ENCODE assay signal across 24 cellular contexts in the genomic region with DNA sequence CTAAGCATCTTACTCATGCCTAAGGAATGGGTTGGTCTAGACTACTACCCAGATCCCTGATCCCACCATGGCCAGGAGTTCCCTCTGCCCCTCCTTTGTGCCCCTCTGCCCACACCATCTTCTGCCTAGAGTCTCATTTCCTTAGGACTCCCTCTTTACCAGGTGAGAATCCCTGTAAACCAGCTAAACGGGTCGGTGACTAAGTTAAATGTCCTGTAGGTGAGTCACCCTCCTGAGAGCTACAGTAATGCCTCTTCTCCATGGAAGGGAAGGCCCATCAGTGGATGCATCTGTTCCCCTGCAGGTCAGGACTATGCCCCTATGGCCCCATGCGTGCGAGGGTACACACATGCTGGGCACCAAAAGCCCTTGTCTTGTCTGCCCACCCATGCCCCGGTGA. TPM values are rescaled to one million over a fixed set of nuclear protein-coding genes. Genes with fewer than 3 reads are reported as not detected.
DNase-seq lines count a peak whose midpoint lies in the region; ATAC-seq and TF ChIP-seq lines count a peak whose summit lies in the region.
"Had no signal": no experiment of that assay in that cellular context is flagged by ENCODE, and none has a peak within 500 bp of the region (broad histone marks: within the 10 kb centered on the region; RNA-seq: fewer than 3 reads in every experiment).

No MANE protein-coding gene starts in this region.

- no TSS peak for BruUV-seq in Panc1 (replicated peaks; lab: Mats Ljungman, UMichigan)

- H3K27ac ChIP-seq in Panc1 (ENCODE audit: low read length): no peak overlapping the region
- no peak overlapping the region for H3K27ac ChIP-seq in thyroid gland
- H3K27ac ChIP-seq: 22Rv1, ascending aorta, neutrophil, SJSA1, tibial nerve had no signal

- POLR2A ChIA-PET in Panc1 (lab: Charles Lee): no interaction called here

- CTCF ChIA-PET in Panc1 (lab: Charles Lee): no interaction called here

- H3K36me3 ChIP-seq in Panc1 (ENCODE audit: control insufficient read depth, insufficient read depth, low read length): no peaks in the 10 kb centered on the region
- H3K36me3 ChIP-seq in thyroid gland: no peaks in the 10 kb centered on the region
- H3K36me3 ChIP-seq: ascending aorta, neutrophil, SJSA1, tibial nerve had no signal

- WGBS in thyroid gland, 2 donors: 54 to 69% methylated on average over 5 of the region's 5 CpGs

- H3K4me3 ChIP-seq in Panc1 (ENCODE audit: low read depth in 2 of 2, low read length in 2 of 2): no peak overlapping the region
- H3K4me3 ChIP-seq in thyroid gland (replicated peaks in 1 of 3): no peak overlapping the region
- H3K4me3 ChIP-seq: ascending aorta, SJSA1, tibial nerve had no signal

- in situ Hi-C loops in Panc1 (cut with HindIII; ENCODE audit: low pct_unique_long_range_greater_than_20kb, low sequenced_read_pairs): no loop called here

- H3K4me1 ChIP-seq in Panc1 (ENCODE audit: control insufficient read depth, insufficient read depth, low read length) (no peaks in the 10 kb centered on the region), thyroid gland (peaks cover 4 to 12% of the 10 kb centered on the region in 2 donors)
- H3K4me1 ChIP-seq: ascending aorta, Caco-2, tibial nerve had no signal

- ATAC-seq in Panc1 (peak; percentile 72), esophagus mucosa (peak; percentile 97), HG03469 (IDR thresholded peaks at IDR 0.05; ENCODE audit: unreplicated experiment) (no peak), HG03457 (IDR thresholded peaks at IDR 0.05; ENCODE audit: unreplicated experiment) (no peak)
- ATAC-seq: activated CD8-positive, alpha-beta memory T cell treated with anti-CD3 and anti-CD28 coated beads, Interleukin-2, amount 10 ng/mL, durations not matched to agents 7 days and 5 days; activated naive CD4-positive, alpha-beta T cell treated with anti-CD3 and anti-CD28 coated beads, Interleukin-2, amount 50 U/mL, for 72 hours had no signal

- TF ChIP-seq CTCF in Panc1 (IDR thresholded peaks at IDR 0.05): no peak
- TF ChIP-seq CTCF in thyroid gland (IDR thresholded peaks at IDR 0.05): no peak

- H3K9me3 ChIP-seq in Panc1 (ENCODE audit: control insufficient read depth, insufficient read depth, low read depth, low read length) (no peaks in the 10 kb centered on the region), thyroid gland (no peaks in the 10 kb centered on the region)
- H3K9me3 ChIP-seq: Caco-2, neutrophil, SJSA1 had no signal

- DNase-seq in activated effector memory CD4-positive, alpha-beta T cell treated with anti-CD3 and anti-CD28 coated beads, Interleukin-2, amount 50 U/mL, for 16 hours: peak; percentile 54
- no peak for DNase-seq in activated effector memory CD4-positive, alpha-beta T cell treated with Interleukin-2 at 50 U/mL for 16 hours
- DNase-seq in Panc1 (ENCODE audit: low read depth, low spot score) (no peak), thyroid gland (peak; percentile 25 to 32), NAMALWA (ENCODE audit: low spot score) (no peak)
- DNase-seq: activated CD4-positive, alpha-beta T cell treated with anti-CD3 and anti-CD28 coated beads for 48 hours; activated CD8-positive, alpha-beta memory T cell treated with anti-CD3 and anti-CD28 coated beads, Interleukin-2, amount 10 ng/mL, durations not matched to agents 7 days and 5 days; cerebellar nuclear complex; H7; hippocampal formation; NCI-H2029 treated with DMSO at 0.1 percent for 48 hours; stimulated activated CD4-positive, alpha-beta T cell treated with anti-CD3 and anti-CD28 coated beads, Interleukin-4, amount 100 ng/mL, for 1 hour; stimulated activated naive CD4-positive, alpha-beta T cell treated with Interleukin-2 at 50 U/mL for 16 hours; T-helper 1 cell had no signal

- intact Hi-C loops in Panc1 (cut with micrococcal nuclease; ENCODE audit: unreplicated experiment) (no loop called here), thyroid gland (cut with DNase I) (no loop called here)

- no peak for TF ChIP-seq POLR2A in thyroid gland (IDR thresholded peaks at IDR 0.05)

- H3K27me3 ChIP-seq in Panc1 (ENCODE audit: control insufficient read depth, insufficient read depth, low read length) (no peaks in the 10 kb centered on the region), thyroid gland (no peaks in the 10 kb centered on the region)
- H3K27me3 ChIP-seq: ascending aorta, neutrophil, SJSA1, tibial nerve had no signal

RNA-seq across cellular contexts. Expression of gene PTGR3, which starts 25.4 kb away (rescaled TPM):
- total RNA-seq in Panc1 (2021; ENCODE audit: unreplicated experiment) (45.0 TPM), esophagus mucosa (21.2 TPM), thyroid gland (10 to 100 TPM; 19.3 to 62.7 (median 36.9) TPM)
- polyA plus RNA-seq in Panc1 (2012; ENCODE audit: insufficient read length): 28.9 TPM

RNA-seq across cellular contexts. Expression of gene TSHZ1, which starts 27.1 kb away (rescaled TPM):
- total RNA-seq in Panc1 (2021; ENCODE audit: unreplicated experiment) (10.0 TPM), esophagus mucosa (9.2 TPM), thyroid gland (10 to 100 TPM; 17.9 to 22.2 (median 19.0) TPM)
- 13.7 TPM for polyA plus RNA-seq in Panc1 (2012; ENCODE audit: insufficient read length)

Comparison
In these comparisons a context has a peak if more than half of its experiments do, and no peak if none do; other contexts are left out.
1. DNase-seq: peak in activated effector memory CD4-positive, alpha-beta T cell treated with anti-CD3 and anti-CD28 coated beads, Interleukin-2, amount 50 U/mL, for 16 hours (single experiment) and thyroid gland (2 of 2); none in activated effector memory CD4-positive, alpha-beta T cell treated with Interleukin-2 at 50 U/mL for 16 hours (single experiment), Panc1 (single experiment) and NAMALWA (single experiment).
2. ATAC-seq: peak in Panc1 (single experiment) and esophagus mucosa (single experiment); none in HG03469 (single experiment) and HG03457 (single experiment).